Comparison of ENCODE assay signal across 8 cellular contexts in the genomic region with DNA sequence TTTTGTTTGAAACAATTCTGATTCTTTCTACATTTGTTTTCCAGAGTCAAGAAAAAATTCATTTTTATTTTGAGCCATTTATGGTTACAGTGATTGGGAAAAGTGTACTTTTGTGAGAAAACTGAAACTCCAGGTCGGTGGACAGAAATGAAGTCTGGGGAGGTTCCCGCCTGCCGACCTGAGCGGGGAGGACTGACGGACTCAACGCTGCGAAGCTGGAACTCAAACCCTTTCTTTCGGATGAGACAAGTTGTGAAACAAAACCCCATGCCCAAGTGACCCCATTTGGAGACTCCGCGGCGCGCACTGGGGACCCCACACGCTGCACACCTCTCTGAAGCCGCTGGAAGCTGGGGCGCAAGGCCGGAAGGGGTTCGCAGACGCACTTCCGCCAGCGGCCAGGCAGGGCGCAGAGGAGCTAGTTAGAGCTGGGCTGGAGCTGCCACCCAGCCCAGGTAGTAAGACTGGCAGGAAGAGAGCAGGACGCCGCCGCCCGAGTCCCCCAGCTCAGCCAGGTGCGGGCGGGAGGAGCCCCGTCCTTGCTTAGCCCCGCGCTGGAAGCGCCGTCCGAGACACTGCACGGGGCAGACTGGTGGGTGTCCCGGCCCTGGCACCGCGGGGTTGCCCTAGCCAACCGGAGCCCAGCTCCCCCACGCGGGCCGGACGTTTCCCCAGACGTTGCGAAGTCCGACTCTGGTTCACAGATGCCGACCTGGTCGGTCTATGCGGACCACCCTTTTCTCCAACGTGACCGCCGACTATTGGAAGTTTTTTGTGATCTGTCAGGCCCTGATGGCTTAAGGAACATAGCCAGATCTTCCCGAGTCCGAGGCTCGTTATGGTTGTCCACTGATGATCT. TPM values are rescaled to one million over a fixed set of nuclear protein-coding genes. Genes with fewer than 3 reads are reported as not detected.
DNase-seq lines count a peak whose midpoint lies in the region; ATAC-seq, FAIRE-seq and TF ChIP-seq lines count a peak whose summit lies in the region.

No MANE protein-coding gene starts in this region.

- peak; percentile 99 for ATAC-seq in HG02759 (IDR thresholded peaks at IDR 0.05; ENCODE audit: unreplicated experiment)

- TF ChIP-seq CTCF in uterus (IDR thresholded peaks at IDR 0.05): peak; percentile 29 to 81 (median 62)

- H3K4me3 ChIP-seq in uterus: peak overlapping the region; percentile 71 to 88

- FAIRE-seq in GM12891 (lab: Jason Lieb, UNC): peak; percentile 93

- no peaks in the 10 kb centered on the region for H3K4me1 ChIP-seq in uterus

- H3K27me3 ChIP-seq in uterus: no peaks in the 10 kb centered on the region

- TF ChIP-seq POLR2A in GM12891 (IDR thresholded peaks at IDR 0.05; ENCODE audit: low read depth, low read length) (peak; percentile 88), uterus (IDR thresholded peaks at IDR 0.05) (peak; percentile 40 to 67)

- H3K36me3 ChIP-seq in uterus: no peaks in the 10 kb centered on the region

- peak overlapping the region; percentile 78 for H3K27ac ChIP-seq in angular gyrus (ENCODE audit: low read depth, low read length)
- H3K27ac ChIP-seq in uterus: peak overlapping the region; percentile 83 to 84

- H3K9me3 ChIP-seq in uterus: no peaks in the 10 kb centered on the region

- DNase-seq in GM12891 (ENCODE audit: insufficient read length, low spot score) (peak; percentile 86), NCI-H1436 (lab: John Stamatoyannopoulos, UW) (peak; percentile 65), T-helper 1 cell (peak; percentile 66 to 90 (median 74)), hepatic stellate cell (ENCODE audit: low spot score) (peak; percentile 81), putamen (ENCODE audit: low spot score) (peak; percentile 84), uterus (peak; percentile 71 to 72)

- intact Hi-C loops in uterus (cut with DNase I; ENCODE audit: low total_unique reads): no loop called here

TF ChIP-seq in GM12891, 5 proteins besides CTCF, POLR2A, EP300 and RAD21:
- TF ChIP-seq TAF1 (IDR thresholded peaks at IDR 0.05; ENCODE audit: low read depth, low read length) (peak; percentile 96), POU2F2 (IDR thresholded peaks at IDR 0.05; ENCODE audit: low read depth, low read length) (0 out of 2 replicates have a peak, but pooled peaks have one; percentile 64), PAX5 (IDR thresholded peaks at IDR 0.05; ENCODE audit: insufficient read depth, low read length, severe bottlenecking) (no peak), POLR2AphosphoS5 (IDR thresholded peaks at IDR 0.05; ENCODE audit: low read depth, low read length) (peak; percentile 91), SPI1 (IDR thresholded peaks at IDR 0.05; ENCODE audit: low read depth, low read length) (peak; percentile 46)

RNA-seq across cellular contexts. Expression of a gene that starts 19.8 kb away (rescaled TPM):
- 5.0 TPM for polyA plus RNA-seq in GM12891 (2012; ENCODE audit: low read depth, missing spikeins)
- 1 to 10 TPM in 3 of 4 donors, not detected in 1; 1.8 to 7.9 (median 5.3) TPM for total RNA-seq in uterus

RNA-seq across cellular contexts. Expression of a gene that starts 24.3 kb away (rescaled TPM):
- 1.7 TPM for polyA plus RNA-seq in GM12891 (2012; ENCODE audit: low read depth, missing spikeins)
- 1 to 10 TPM in 3 of 4 donors, not detected in 1; 1.1 to 2.1 (median 1.2) TPM for total RNA-seq in uterus

RNA-seq across cellular contexts. Expression of a gene that starts 37.1 kb away (rescaled TPM):
- polyA plus RNA-seq in GM12891 (2012; ENCODE audit: low read depth, missing spikeins): 7.1 TPM
- 10 to 100 TPM; 17.4 to 48.9 (median 32.5) TPM for total RNA-seq in uterus

Comparison
In these comparisons a context has a peak if more than half of its experiments do, and no peak if none do; other contexts are left out.
1. Peak in every context shown above with its lines: DNase-seq, ATAC-seq, H3K4me3 ChIP-seq and H3K27ac ChIP-seq.